ENCODE assay signal across 1 cellular context in genomic region chr4:184617611-184618196, GRCh38.
TF ChIP-seq lines count a peak whose summit lies in the region.

No MANE protein-coding gene starts in this region.

TF ChIP-seq in HepG2, 621 proteins besides CTCF, POLR2A, EP300 and RAD21:
- no peak for TF ChIP-seq ZNF564 (CRISPR knock-in tag; IDR thresholded peaks at IDR 0.05)
- TF ChIP-seq ZBTB38 (CRISPR knock-in tag; IDR thresholded peaks at IDR 0.05): peak; percentile 65; the same call in 1 of the 2 replicates
- peak; percentile 41; the same call in 1 of the 2 replicates for TF ChIP-seq ZNF670 (CRISPR knock-in tag; IDR thresholded peaks at IDR 0.05; ENCODE audit: borderline replicate concordance)
